14 cellular contexts compared by ENCODE assay signal in the genomic region with DNA sequence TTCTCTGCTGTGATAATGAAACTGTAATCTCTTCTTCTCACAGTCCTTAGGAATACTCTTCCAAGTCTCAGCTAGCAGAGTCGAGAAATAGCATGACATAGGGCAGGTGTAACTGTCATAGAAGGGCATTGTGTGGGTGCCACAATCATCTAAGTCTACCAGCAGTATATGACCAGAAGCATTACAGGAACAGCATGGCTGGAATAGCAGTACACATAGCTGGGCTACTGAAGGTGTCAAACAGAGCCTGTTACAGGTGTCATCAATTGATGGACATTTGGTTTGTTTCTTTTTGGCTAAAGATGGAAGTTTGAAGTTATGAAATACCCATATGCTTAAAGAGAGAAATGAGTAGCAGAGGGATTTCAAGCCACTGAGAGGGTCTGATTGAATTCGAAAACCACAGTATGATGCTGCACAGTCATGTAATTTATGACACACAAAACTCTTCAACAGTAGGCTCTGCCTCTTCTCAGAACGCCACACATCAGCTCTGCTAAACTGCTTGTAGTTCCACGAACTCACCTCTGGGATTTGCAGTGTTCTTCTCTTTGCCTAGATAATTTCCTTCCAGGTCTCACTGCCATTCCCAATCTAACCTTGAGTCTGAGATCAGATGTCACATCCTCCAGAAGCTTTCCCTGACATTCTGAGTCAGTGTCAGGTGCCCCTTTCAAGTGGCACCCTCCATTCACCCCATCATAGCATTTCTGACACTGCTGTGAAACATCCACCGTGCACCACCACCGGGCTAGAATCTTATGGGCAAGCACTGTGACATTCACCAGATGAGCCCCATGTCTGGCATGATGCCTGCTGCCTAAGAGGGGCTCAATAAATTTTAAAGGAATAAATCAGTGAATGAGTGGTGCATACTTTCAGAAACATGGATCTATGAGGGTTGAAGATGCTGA.
A peak's percentile ranks its signal among the peaks of the same experiment; 100 is the strongest.
DNase-seq lines count a peak whose midpoint lies in the region; ATAC-seq and TF ChIP-seq lines count a peak whose summit lies in the region.
"Had no signal": no experiment of that assay in that cellular context is flagged by ENCODE, and none has a peak within 500 bp of the region (broad histone marks: within the 10 kb centered on the region; RNA-seq: fewer than 3 reads in every experiment).

No MANE protein-coding gene starts in this region.

- H3K4me3 ChIP-seq in GM12865 (ENCODE audit: low read depth, low read length) (no peak overlapping the region), HCT116 (replicated peaks in 1 of 2; ENCODE audit: low read depth in 1 of 2, low read length in 2 of 2) (no peak overlapping the region), tibial artery (no peak overlapping the region)

- TF ChIP-seq CTCF in GM12865 (IDR thresholded peaks at IDR 0.05; ENCODE audit: insufficient read depth, low read depth, low read length, missing control alignments) (peak; percentile 13), HCT116 (IDR thresholded peaks at IDR 0.05 in 2 of 3, conservative IDR thresholded peaks at IDR 0.05 in 1 of 3; ENCODE audit: borderline replicate concordance in 1 of 3, insufficient read depth in 1 of 3, low read depth in 2 of 3, low read length in 2 of 3) (peak in 1 of 3 experiments; percentile 17; a peak in 1 of 6 replicates), tibial artery (IDR thresholded peaks at IDR 0.05) (no peak), osteocyte (IDR thresholded peaks at IDR 0.05) (no peak)

- H4K20me1 ChIP-seq in HCT116 (ENCODE audit: insufficient read depth), result no peaks in the 10 kb centered on the region

- H3K9me2 ChIP-seq in HCT116 (ENCODE audit: insufficient read depth), result no peaks in the 10 kb centered on the region

- peak; percentile 76 for DNase-seq in GM12865 (ENCODE audit: low read depth)
- no peak for DNase-seq in HCT116 (ENCODE audit: low read depth, low spot score)
- DNase-seq in HT1080 (ENCODE audit: low read depth), result peak; percentile 13
- no peak for DNase-seq in tibial artery
- DNase-seq in osteocyte (ENCODE audit: extremely low spot score, unreplicated experiment), result no peak
- DNase-seq in left lobe of liver (ENCODE audit: low spot score), result no peak
- DNase-seq in naive thymus-derived CD8-positive, alpha-beta T cell, result no peak
- DNase-seq: activated gamma-delta T cell treated with Interleukin-2 at 50 U/mL for 16 hours; CD4-positive, CD25-positive, alpha-beta regulatory T cell; immature natural killer cell; NCI-H2081 had no signal

- H3K4me1 ChIP-seq in HCT116 (ENCODE audit: control insufficient read depth in 1 of 2, insufficient read depth in 2 of 2, low read length in 2 of 2) (no peaks in the 10 kb centered on the region), tibial artery (no peaks in the 10 kb centered on the region)

- ATAC-seq in GM18867 (IDR thresholded peaks at IDR 0.05; ENCODE audit: unreplicated experiment) (peak; percentile 97), HCT116 (peak; percentile 44), left lobe of liver (no peak)
- ATAC-seq in naive thymus-derived CD8-positive, alpha-beta T cell, result no peak
- ATAC-seq: Panc1 had no signal

- H3K9me3 ChIP-seq in HCT116 (ENCODE audit: control insufficient read depth in 1 of 2, insufficient read depth in 1 of 2, low read depth in 1 of 2, low read length in 2 of 2) (no peaks in the 10 kb centered on the region), tibial artery (no peaks in the 10 kb centered on the region)

- H3K36me3 ChIP-seq in HCT116 (ENCODE audit: control insufficient read depth in 1 of 2, insufficient read depth in 2 of 2, low read length in 2 of 2) (no peaks in the 10 kb centered on the region), tibial artery (no peaks in the 10 kb centered on the region)

- no peak for TF ChIP-seq RAD21 in HCT116 (IDR thresholded peaks at IDR 0.05; ENCODE audit: low read depth)

- peaks cover 4% of the 10 kb centered on the region for H3K9me3 Mint-ChIP-seq in osteocyte (ENCODE audit: unreplicated experiment)
- peaks cover 0 to 9% (median 2%) of the 10 kb centered on the region in 9 donors for H3K9me3 Mint-ChIP-seq in naive thymus-derived CD8-positive, alpha-beta T cell
- H3K9me3 Mint-ChIP-seq: IgD-negative memory B cell had no signal

- intact Hi-C loops in HCT116 (cut with micrococcal nuclease), result no loop called here
- intact Hi-C loops in tibial artery (cut with DNase I; ENCODE audit: low total_unique reads), result loop anchor here (10.0 kb wide), 1 partner anchor 615 kb away; no protein-coding TSS in a partner anchor

- CTCF ChIA-PET in HCT116 (lab: Charles Lee), result no interaction called here

- no peak overlapping the region for H3K27ac ChIP-seq in HCT116 (ENCODE audit: low read depth, low read length)
- H3K27ac ChIP-seq in tibial artery, result no peak overlapping the region

- no peaks in the 10 kb centered on the region for H3K4me1 Mint-ChIP-seq in osteocyte (ENCODE audit: unreplicated experiment)
- H3K4me1 Mint-ChIP-seq in naive thymus-derived CD8-positive, alpha-beta T cell, result no peaks in the 10 kb centered on the region
- H3K4me1 Mint-ChIP-seq: CD4-positive, CD25-positive, alpha-beta regulatory T cell; immature natural killer cell had no signal

- no peak overlapping the region for H3K4me3 Mint-ChIP-seq in osteocyte (ENCODE audit: unreplicated experiment)
- H3K4me3 Mint-ChIP-seq in naive thymus-derived CD8-positive, alpha-beta T cell, result no peak overlapping the region
- H3K4me3 Mint-ChIP-seq: CD4-positive, CD25-positive, alpha-beta regulatory T cell; IgD-negative memory B cell; immature natural killer cell had no signal

- peaks cover 6% of the 10 kb centered on the region for H3K36me3 Mint-ChIP-seq in osteocyte (ENCODE audit: unreplicated experiment)
- H3K36me3 Mint-ChIP-seq in naive thymus-derived CD8-positive, alpha-beta T cell, result peaks cover 0 to 7% (median 5%) of the 10 kb centered on the region in 3 donors

- H3K27ac Mint-ChIP-seq in osteocyte (ENCODE audit: unreplicated experiment), result no peak overlapping the region
- H3K27ac Mint-ChIP-seq in naive thymus-derived CD8-positive, alpha-beta T cell, result no peak overlapping the region
- H3K27ac Mint-ChIP-seq: CD4-positive, CD25-positive, alpha-beta regulatory T cell; IgD-negative memory B cell; immature natural killer cell had no signal

- H3K27me3 Mint-ChIP-seq in osteocyte (ENCODE audit: unreplicated experiment), result no peaks in the 10 kb centered on the region
- no peaks in the 10 kb centered on the region for H3K27me3 Mint-ChIP-seq in naive thymus-derived CD8-positive, alpha-beta T cell
- H3K27me3 Mint-ChIP-seq: IgD-negative memory B cell had no signal

- RAD21 ChIA-PET in HCT116 (lab: Charles Lee; ENCODE audit: low non-redundant PET in 1 of 2, low total read pairs in 2 of 2, uncharacterized antibody in 2 of 2, unreplicated experiment in 2 of 2), result no interaction called here

- no peaks in the 10 kb centered on the region for H3K79me2 ChIP-seq in HCT116 (ENCODE audit: insufficient read depth, low read length)

- TF ChIP-seq POLR2A in HCT116 (IDR thresholded peaks at IDR 0.05; ENCODE audit: borderline replicate concordance, extremely low read depth, insufficient read depth, insufficient read length), result no peak

- H3K4me2 ChIP-seq in HCT116 (ENCODE audit: low read length), result no peak overlapping the region

- BruUV-seq in HCT116 (replicated peaks; lab: Mats Ljungman, UMichigan), result no TSS peak

- POLR2A ChIA-PET in HCT116 (lab: Charles Lee), result no interaction called here
- POLR2A ChIA-PET in naive thymus-derived CD8-positive, alpha-beta T cell (lab: Charles Lee), result no interaction called here

- no peaks in the 10 kb centered on the region for H3K27me3 ChIP-seq in HCT116 (ENCODE audit: insufficient read depth, low read length)
- H3K27me3 ChIP-seq in tibial artery, result no peaks in the 10 kb centered on the region

- no peak overlapping the region for H3K9ac ChIP-seq in HCT116 (ENCODE audit: low read length)

- H2AFZ ChIP-seq in HCT116 (ENCODE audit: low read depth, low read length, poor library complexity, severe bottlenecking), result no peak overlapping the region

TF ChIP-seq in HCT116, 20 proteins besides CTCF, POLR2A, EP300 and RAD21 (continues in another document):
- TF ChIP-seq, protein P1, sequence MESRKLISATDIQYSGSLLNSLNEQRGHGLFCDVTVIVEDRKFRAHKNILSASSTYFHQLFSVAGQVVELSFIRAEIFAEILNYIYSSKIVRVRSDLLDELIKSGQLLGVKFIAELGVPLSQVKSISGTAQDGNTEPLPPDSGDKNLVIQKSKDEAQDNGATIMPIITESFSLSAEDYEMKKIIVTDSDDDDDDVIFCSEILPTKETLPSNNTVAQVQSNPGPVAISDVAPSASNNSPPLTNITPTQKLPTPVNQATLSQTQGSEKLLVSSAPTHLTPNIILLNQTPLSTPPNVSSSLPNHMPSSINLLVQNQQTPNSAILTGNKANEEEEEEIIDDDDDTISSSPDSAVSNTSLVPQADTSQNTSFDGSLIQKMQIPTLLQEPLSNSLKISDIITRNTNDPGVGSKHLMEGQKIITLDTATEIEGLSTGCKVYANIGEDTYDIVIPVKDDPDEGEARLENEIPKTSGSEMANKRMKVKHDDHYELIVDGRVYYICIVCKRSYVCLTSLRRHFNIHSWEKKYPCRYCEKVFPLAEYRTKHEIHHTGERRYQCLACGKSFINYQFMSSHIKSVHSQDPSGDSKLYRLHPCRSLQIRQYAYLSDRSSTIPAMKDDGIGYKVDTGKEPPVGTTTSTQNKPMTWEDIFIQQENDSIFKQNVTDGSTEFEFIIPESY (IDR thresholded peaks at IDR 0.05; ENCODE audit: extremely low read depth, insufficient replicate concordance, low read length), result no peak
- TF ChIP-seq SRF (IDR thresholded peaks at IDR 0.05; ENCODE audit: low read depth), result no peak
- TF ChIP-seq, protein P2, sequence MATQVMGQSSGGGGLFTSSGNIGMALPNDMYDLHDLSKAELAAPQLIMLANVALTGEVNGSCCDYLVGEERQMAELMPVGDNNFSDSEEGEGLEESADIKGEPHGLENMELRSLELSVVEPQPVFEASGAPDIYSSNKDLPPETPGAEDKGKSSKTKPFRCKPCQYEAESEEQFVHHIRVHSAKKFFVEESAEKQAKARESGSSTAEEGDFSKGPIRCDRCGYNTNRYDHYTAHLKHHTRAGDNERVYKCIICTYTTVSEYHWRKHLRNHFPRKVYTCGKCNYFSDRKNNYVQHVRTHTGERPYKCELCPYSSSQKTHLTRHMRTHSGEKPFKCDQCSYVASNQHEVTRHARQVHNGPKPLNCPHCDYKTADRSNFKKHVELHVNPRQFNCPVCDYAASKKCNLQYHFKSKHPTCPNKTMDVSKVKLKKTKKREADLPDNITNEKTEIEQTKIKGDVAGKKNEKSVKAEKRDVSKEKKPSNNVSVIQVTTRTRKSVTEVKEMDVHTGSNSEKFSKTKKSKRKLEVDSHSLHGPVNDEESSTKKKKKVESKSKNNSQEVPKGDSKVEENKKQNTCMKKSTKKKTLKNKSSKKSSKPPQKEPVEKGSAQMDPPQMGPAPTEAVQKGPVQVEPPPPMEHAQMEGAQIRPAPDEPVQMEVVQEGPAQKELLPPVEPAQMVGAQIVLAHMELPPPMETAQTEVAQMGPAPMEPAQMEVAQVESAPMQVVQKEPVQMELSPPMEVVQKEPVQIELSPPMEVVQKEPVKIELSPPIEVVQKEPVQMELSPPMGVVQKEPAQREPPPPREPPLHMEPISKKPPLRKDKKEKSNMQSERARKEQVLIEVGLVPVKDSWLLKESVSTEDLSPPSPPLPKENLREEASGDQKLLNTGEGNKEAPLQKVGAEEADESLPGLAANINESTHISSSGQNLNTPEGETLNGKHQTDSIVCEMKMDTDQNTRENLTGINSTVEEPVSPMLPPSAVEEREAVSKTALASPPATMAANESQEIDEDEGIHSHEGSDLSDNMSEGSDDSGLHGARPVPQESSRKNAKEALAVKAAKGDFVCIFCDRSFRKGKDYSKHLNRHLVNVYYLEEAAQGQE (IDR thresholded peaks at IDR 0.05; ENCODE audit: low read depth), result no peak

Comparison
In these comparisons a context has a peak if more than half of its experiments do, and no peak if none do; other contexts are left out.
1. DNase-seq: peak in GM12865 (single experiment) and HT1080 (single experiment); none in HCT116 (single experiment), tibial artery (0 of 2), osteocyte (single experiment), left lobe of liver (single experiment) and naive thymus-derived CD8-positive, alpha-beta T cell (0 of 10).
2. ATAC-seq: peak in GM18867 (single experiment) and HCT116 (single experiment); none in left lobe of liver (single experiment) and naive thymus-derived CD8-positive, alpha-beta T cell (0 of 2).